ENCODE assay signal across 18 cellular contexts in genomic region chr6:107496041-107496440, GRCh38. TPM values are rescaled to one million over a fixed set of nuclear protein-coding genes. Genes with fewer than 3 reads are reported as not detected.
DNase-seq lines count a peak whose midpoint lies in the region; ATAC-seq, FAIRE-seq and TF ChIP-seq lines count a peak whose summit lies in the region.
"Had no signal": no experiment of that assay in that cellular context is flagged by ENCODE, and none has a peak within 500 bp of the region (broad histone marks: within the 10 kb centered on the region; RNA-seq: fewer than 3 reads in every experiment).

No MANE protein-coding gene starts in this region.

- no peak for FAIRE-seq in small intestine (lab: Jason Lieb, UNC)
- FAIRE-seq: frontal cortex had no signal

- peaks cover 4% of the 10 kb centered on the region for H3K36me3 Mint-ChIP-seq in brain

- TF ChIP-seq EP300 in suprapubic skin (IDR thresholded peaks at IDR 0.05): no peak

- H3K27me3 Mint-ChIP-seq in brain: no peaks in the 10 kb centered on the region

- intact Hi-C loops in lower lobe of right lung (cut with DNase I): no loop called here

- peak overlapping the region in 4 of 5 experiments; percentile 55 to 87 (median 69) for H3K27ac Mint-ChIP-seq in brain

- H3K4me1 Mint-ChIP-seq in brain: peaks cover 19% of the 10 kb centered on the region

- H3K4me3 Mint-ChIP-seq in brain: peak overlapping the region in 4 of 5 experiments; percentile 36 to 53 (median 40)

- peaks cover 52% of the 10 kb centered on the region for H3K4me1 ChIP-seq in lower lobe of right lung
- H3K4me1 ChIP-seq in small intestine (ENCODE audit: control insufficient read depth in 2 of 2, insufficient read depth in 1 of 2, low read depth in 1 of 2, low read length in 1 of 2): peaks cover 0 to 2% of the 10 kb centered on the region in 2 donors
- H3K4me1 ChIP-seq in suprapubic skin: peaks cover 17% of the 10 kb centered on the region
- H3K4me1 ChIP-seq: Caco-2 had no signal

- 73 to 85% (median 78%) methylated on average over 3 of the region's 3 CpGs for WGBS in small intestine, 3 donors
- 75% methylated on average over 3 of the region's 3 CpGs for WGBS in suprapubic skin

- no peaks in the 10 kb centered on the region for H3K9me3 Mint-ChIP-seq in brain

- H3K36me3 ChIP-seq in lower lobe of right lung (no peaks in the 10 kb centered on the region), small intestine (ENCODE audit: control insufficient read depth in 2 of 2, insufficient read depth in 2 of 2, low read length in 2 of 2) (no peaks in the 10 kb centered on the region), suprapubic skin (no peaks in the 10 kb centered on the region)

- DNase-seq in NAMALWA (ENCODE audit: low spot score): peak; percentile 79
- no peak for DNase-seq in lower lobe of right lung
- peak in 3 of 49 donors; percentile 4 to 11 (median 5) for DNase-seq in substantia nigra (lab: John Stamatoyannopoulos, UW)
- no peak for DNase-seq in small intestine
- DNase-seq in suprapubic skin (ENCODE audit: low spot score in 2 of 2): no peak
- DNase-seq in NCI-H1436 (lab: John Stamatoyannopoulos, UW): no peak
- DNase-seq: activated naive CD4-positive, alpha-beta T cell; body of pancreas; Caco-2; GF-D8; islet precursor cell; NCI-H1694; NCI-H510A treated with DMSO at 0.1 percent for 48 hours; stimulated activated CD4-positive, alpha-beta T cell treated with anti-CD3 and anti-CD28 coated beads, Interleukin-2, amount 100 ng/mL, for 24 hours; T-helper 1 cell had no signal

- H3K9me3 ChIP-seq in lower lobe of right lung: no peaks in the 10 kb centered on the region
- no peaks in the 10 kb centered on the region for H3K9me3 ChIP-seq in small intestine (ENCODE audit: control insufficient read depth, low read depth)
- H3K9me3 ChIP-seq in suprapubic skin: no peaks in the 10 kb centered on the region
- H3K9me3 ChIP-seq: body of pancreas, Caco-2 had no signal

- H3K4me3 ChIP-seq in lower lobe of right lung (no peak overlapping the region), small intestine (ENCODE audit: low read depth in 1 of 2, low read length in 2 of 2) (no peak overlapping the region), suprapubic skin (no peak overlapping the region)
- H3K4me3 ChIP-seq: body of pancreas had no signal

- TF ChIP-seq POLR2A in suprapubic skin (IDR thresholded peaks at IDR 0.05): no peak

- no peaks in the 10 kb centered on the region for H3K27me3 ChIP-seq in lower lobe of right lung (ENCODE audit: low read depth)
- H3K27me3 ChIP-seq in small intestine (ENCODE audit: control insufficient read depth in 2 of 2, insufficient read depth in 2 of 2, low read length in 2 of 2): peaks cover 0 to 4% of the 10 kb centered on the region in 2 donors
- H3K27me3 ChIP-seq in suprapubic skin: peaks cover 14% of the 10 kb centered on the region
- H3K27me3 ChIP-seq: body of pancreas had no signal

- ATAC-seq in lower lobe of right lung: no peak
- no peak for ATAC-seq in GM21447 (IDR thresholded peaks at IDR 0.05; ENCODE audit: unreplicated experiment)
- ATAC-seq: body of pancreas had no signal

- TF ChIP-seq CTCF in brain (conservative IDR thresholded peaks at IDR 0.05): no peak
- no peak for TF ChIP-seq CTCF in lower lobe of right lung (IDR thresholded peaks at IDR 0.05)
- no peak for TF ChIP-seq CTCF in suprapubic skin (IDR thresholded peaks at IDR 0.05)

- H3K27ac ChIP-seq in lower lobe of right lung (peak overlapping the region; percentile 63), substantia nigra (ENCODE audit: low read depth, low read length, poor library complexity, severe bottlenecking) (peak overlapping the region; percentile 56), small intestine (ENCODE audit: low read depth in 1 of 2, low read length in 1 of 2) (no peak overlapping the region), suprapubic skin (no peak overlapping the region)

RNA-seq across cellular contexts. Expression of gene SOBP, which starts 6.1 kb away (rescaled TPM):
- 27.2 TPM for polyA plus RNA-seq in brain (ENCODE audit: insufficient read depth, low read depth, low replicate concordance)
- total RNA-seq in lower lobe of right lung: 6.9 TPM
- polyA plus RNA-seq in small intestine: 1 to 10 TPM in 2 of 3 donors, not detected in 1; 1.1 to 1.6 TPM
- total RNA-seq in suprapubic skin: 1 to 10 TPM in 1 of 4 donors, under 1 TPM in 3; 0.26 to 1.5 (median 0.55) TPM
- total RNA-seq: Caco-2 had no signal

RNA-seq across cellular contexts. Expression of gene PDSS2, which starts 36.7 kb away (rescaled TPM):
- polyA plus RNA-seq in brain (ENCODE audit: insufficient read depth, low read depth, low replicate concordance) (15.3 TPM), small intestine (10 to 100 TPM in 1 of 3 donors, 1 to 10 TPM in 2; 6.5 to 13.4 (median 9.8) TPM)
- total RNA-seq in lower lobe of right lung (14.9 TPM), suprapubic skin (10 to 100 TPM in 3 of 4 donors, 1 to 10 TPM in 1; 4.3 to 14.7 (median 12.1) TPM)

Comparison
In these comparisons a context has a peak if more than half of its experiments do, and no peak if none do; other contexts are left out.
1. H3K27ac ChIP-seq: peak in lower lobe of right lung (single experiment) and substantia nigra (single experiment); none in small intestine (0 of 2) and suprapubic skin (single experiment).